27 cellular contexts compared by ENCODE assay signal in the genomic region with DNA sequence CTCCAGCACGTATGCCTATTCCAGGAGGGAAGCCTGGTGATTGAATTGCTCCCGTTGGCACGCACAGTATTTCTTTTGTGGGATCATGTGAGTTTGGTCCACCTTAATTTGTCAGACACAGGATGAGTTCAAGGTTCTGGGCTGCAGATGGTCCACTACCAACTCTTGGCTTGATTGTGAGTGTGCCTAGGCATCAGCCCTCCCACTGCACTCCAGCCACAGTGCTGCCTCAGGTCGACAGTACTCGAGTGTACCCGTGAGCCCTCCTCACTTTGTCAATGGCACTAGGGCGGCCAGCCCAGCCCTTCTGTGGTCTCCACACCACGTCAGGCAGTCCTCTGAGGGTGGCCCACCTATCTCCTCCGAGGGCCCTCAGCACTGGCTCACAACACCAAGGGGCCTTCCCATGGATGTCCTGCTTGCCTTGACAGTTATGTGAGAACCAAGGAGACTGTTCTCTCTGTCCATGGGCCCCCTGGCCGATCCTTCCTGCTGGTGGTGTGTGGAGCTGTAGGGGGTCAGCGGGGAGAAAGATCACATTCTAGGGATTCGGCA. TPM values are rescaled to one million over a fixed set of nuclear protein-coding genes. Genes with fewer than 3 reads are reported as not detected.
DNase-seq lines count a peak whose midpoint lies in the region; ATAC-seq, FAIRE-seq and TF ChIP-seq lines count a peak whose summit lies in the region.
"Had no signal": no experiment of that assay in that cellular context is flagged by ENCODE, and none has a peak within 500 bp of the region (broad histone marks: within the 10 kb centered on the region; RNA-seq: fewer than 3 reads in every experiment).

No MANE protein-coding gene starts in this region.

- peak; percentile 43 for FAIRE-seq in bronchial epithelial cell (lab: Jason Lieb, UNC)
- FAIRE-seq: A549, GM12891, GM18507, H1 had no signal

- TF ChIP-seq CTCF in bronchial epithelial cell (IDR thresholded peaks at IDR 0.05; ENCODE audit: insufficient read depth, low read length, severe bottlenecking), result no peak
- no peak for TF ChIP-seq CTCF in left lung (IDR thresholded peaks at IDR 0.05)
- TF ChIP-seq CTCF in upper lobe of right lung (IDR thresholded peaks at IDR 0.05), result no peak

- H3K4me3 ChIP-seq in bronchial epithelial cell (ENCODE audit: low read depth, low read length) (no peak overlapping the region), left lung (no peak overlapping the region), upper lobe of right lung (no peak overlapping the region)
- no peak overlapping the region for H3K4me3 ChIP-seq in CD8-positive, alpha-beta memory T cell (ENCODE audit: low read length)
- H3K4me3 ChIP-seq: A549; BLaER1 treated with 17β-estradiol and CSF1 and Interleukin-3, amounts not matched to agents 10 nM and 100 nM; GM23248 had no signal

- no peaks in the 10 kb centered on the region for H3K4me1 ChIP-seq in left lung
- H3K4me1 ChIP-seq in upper lobe of right lung, result no peaks in the 10 kb centered on the region
- no peaks in the 10 kb centered on the region for H3K4me1 ChIP-seq in CD8-positive, alpha-beta memory T cell (ENCODE audit: insufficient read depth, low read length)
- H3K4me1 ChIP-seq: A549, BE2C had no signal

- peaks cover 2% of the 10 kb centered on the region for H3K27me3 ChIP-seq in bronchial epithelial cell (ENCODE audit: control insufficient read depth, insufficient read depth, low read length)
- H3K27me3 ChIP-seq in left lung, result no peaks in the 10 kb centered on the region
- H3K27me3 ChIP-seq in upper lobe of right lung, result no peaks in the 10 kb centered on the region
- H3K27me3 ChIP-seq in CD8-positive, alpha-beta memory T cell (ENCODE audit: insufficient read depth, low read length, poor library complexity, severe bottlenecking), result no peaks in the 10 kb centered on the region
- H3K27me3 ChIP-seq: BE2C; BLaER1 treated with 17β-estradiol and CSF1 and Interleukin-3, amounts not matched to agents 10 nM and 100 nM had no signal

- intact Hi-C loops in cardiac septum (cut with DNase I), result no loop called here
- intact Hi-C loops in Right ventricle myocardium inferior (cut with DNase I), result no loop called here
- intact Hi-C loops in left lung (cut with DNase I), result no loop called here
- intact Hi-C loops in upper lobe of right lung (cut with DNase I), result no loop called here

- H3K4me1 Mint-ChIP-seq in CD8-positive, alpha-beta memory T cell, result no peaks in the 10 kb centered on the region

- POLR2A ChIA-PET in CD8-positive, alpha-beta memory T cell (lab: Charles Lee), result no interaction called here

- H3K36me3 ChIP-seq in bronchial epithelial cell (ENCODE audit: control insufficient read depth, insufficient read depth, low read length) (no peaks in the 10 kb centered on the region), left lung (no peaks in the 10 kb centered on the region), upper lobe of right lung (no peaks in the 10 kb centered on the region)
- H3K36me3 ChIP-seq in CD8-positive, alpha-beta memory T cell (ENCODE audit: insufficient read depth, low read length), result no peaks in the 10 kb centered on the region
- H3K36me3 ChIP-seq: BE2C; BLaER1 treated with 17β-estradiol and CSF1 and Interleukin-3, amounts not matched to agents 10 nM and 100 nM had no signal

- H3K9me3 Mint-ChIP-seq in CD8-positive, alpha-beta memory T cell, result no peaks in the 10 kb centered on the region
- H3K9me3 Mint-ChIP-seq: CD4-positive, alpha-beta T cell had no signal

- H3K4me3 Mint-ChIP-seq in CD8-positive, alpha-beta memory T cell, result no peak overlapping the region
- H3K4me3 Mint-ChIP-seq: CD14-positive monocyte; CD4-positive, alpha-beta T cell had no signal

- no peak for ATAC-seq in Right ventricle myocardium inferior
- ATAC-seq in left lung, result no peak
- no peak for ATAC-seq in upper lobe of right lung
- no peak for ATAC-seq in GM21367 (IDR thresholded peaks at IDR 0.05; ENCODE audit: unreplicated experiment)
- ATAC-seq: A549 had no signal

- CTCF ChIA-PET in CD8-positive, alpha-beta memory T cell (lab: Charles Lee), result no interaction called here

- H3K36me3 Mint-ChIP-seq in CD8-positive, alpha-beta memory T cell, result no peaks in the 10 kb centered on the region
- H3K36me3 Mint-ChIP-seq: CD14-positive monocyte had no signal

- H3K27ac ChIP-seq in left lung, result no peak overlapping the region
- no peak overlapping the region for H3K27ac ChIP-seq in upper lobe of right lung
- H3K27ac ChIP-seq in CD8-positive, alpha-beta memory T cell (ENCODE audit: low read depth, low read length), result no peak overlapping the region
- H3K27ac ChIP-seq: A549; BLaER1 treated with 17β-estradiol and CSF1 and Interleukin-3, amounts not matched to agents 10 nM and 100 nM; GM23248 had no signal

- no peaks in the 10 kb centered on the region for H3K9me3 ChIP-seq in left lung
- no peaks in the 10 kb centered on the region for H3K9me3 ChIP-seq in upper lobe of right lung
- H3K9me3 ChIP-seq in CD8-positive, alpha-beta memory T cell (ENCODE audit: low read length), result no peaks in the 10 kb centered on the region
- H3K9me3 ChIP-seq: A549; BE2C; BLaER1 treated with 17β-estradiol and CSF1 and Interleukin-3, amounts not matched to agents 10 nM and 100 nM had no signal

- DNase-seq in cardiac septum (ENCODE audit: low spot score) (peak; percentile 47), Right ventricle myocardium inferior (ENCODE audit: missing footprints) (no peak), bronchial epithelial cell (ENCODE audit: low read depth) (no peak), left lung (peak; percentile 4 to 58), upper lobe of right lung (peak; percentile 43)
- DNase-seq in CD8-positive, alpha-beta memory T cell, result no peak
- DNase-seq: 8988T; ACHN; AML-193; BE2C; Calu3; CD4-positive, alpha-beta T cell; COR-L47; DMS53; DMS79 treated with DMSO at 0.1 percent for 48 hours; GF-D8; H7; HCEC 1CT had no signal

- peaks cover 7 to 8% of the 10 kb centered on the region in 2 donors for H3K27me3 Mint-ChIP-seq in CD8-positive, alpha-beta memory T cell
- H3K27me3 Mint-ChIP-seq: CD4-positive, alpha-beta T cell had no signal

- no peak overlapping the region for H3K27ac Mint-ChIP-seq in CD8-positive, alpha-beta memory T cell
- H3K27ac Mint-ChIP-seq: CD4-positive, alpha-beta T cell had no signal

RNA-seq across cellular contexts. Expression of gene CHRD, which starts 30.2 kb away (rescaled TPM):
- 7.0 TPM for total RNA-seq in cardiac septum
- 8.7 TPM for total RNA-seq in Right ventricle myocardium inferior
- total RNA-seq in bronchial epithelial cell, result not detected in 2 replicates
- total RNA-seq in left lung, result 1 to 10 TPM; 5.6 to 8.6 TPM
- 5.3 TPM for total RNA-seq in upper lobe of right lung
- total RNA-seq in CD8-positive, alpha-beta memory T cell, result under 1 TPM in 1 of 2 experiments, not detected in 1; 0.04 TPM
- polyA plus RNA-seq in CD8-positive, alpha-beta memory T cell, result not detected
- total RNA-seq: Calu3 had no signal
- polyA plus RNA-seq: CD14-positive monocyte had no signal

RNA-seq across cellular contexts. Expression of gene THPO, which starts 32.0 kb away (rescaled TPM):
- total RNA-seq in cardiac septum, result 0.48 TPM
- 0.35 TPM for total RNA-seq in Right ventricle myocardium inferior
- not detected in 2 replicates for total RNA-seq in bronchial epithelial cell
- total RNA-seq in left lung, result under 1 TPM; 0.23 to 0.65 TPM
- 0.20 TPM for total RNA-seq in upper lobe of right lung
- not detected for total RNA-seq in CD8-positive, alpha-beta memory T cell
- polyA plus RNA-seq in CD8-positive, alpha-beta memory T cell, result not detected
- total RNA-seq: Calu3; CD4-positive, alpha-beta T cell; Daoy; GM23248 had no signal
- polyA plus RNA-seq: CD14-positive monocyte, GM23248 had no signal

RNA-seq across cellular contexts. Expression of gene POLR2H, which starts 48.5 kb away (rescaled TPM):
- total RNA-seq in cardiac septum (23.2 TPM), Right ventricle myocardium inferior (27.1 TPM), bronchial epithelial cell (48.4 and 112 TPM in 2 replicates), left lung (10 to 100 TPM; 54.7 to 71.3 TPM), upper lobe of right lung (63.2 TPM)
- 100 to 1,000 TPM; 147 TPM for total RNA-seq in CD8-positive, alpha-beta memory T cell
- 52.1 TPM for polyA plus RNA-seq in CD8-positive, alpha-beta memory T cell

RNA-seq across cellular contexts. Expression of gene CLCN2, which starts 48.6 kb away (rescaled TPM):
- 3.1 TPM for total RNA-seq in cardiac septum
- total RNA-seq in Right ventricle myocardium inferior, result 2.9 TPM
- 2.0 and 2.1 TPM in 2 replicates for total RNA-seq in bronchial epithelial cell
- total RNA-seq in left lung, result 1 to 10 TPM; 4.4 to 5.6 TPM
- 3.8 TPM for total RNA-seq in upper lobe of right lung
- total RNA-seq in CD8-positive, alpha-beta memory T cell, result 1 to 10 TPM; 6.3 to 7.3 TPM
- polyA plus RNA-seq in CD8-positive, alpha-beta memory T cell, result 0.54 TPM

Comparison
In these comparisons a context has a peak if more than half of its experiments do, and no peak if none do; other contexts are left out.
1. DNase-seq: peak in cardiac septum (single experiment), left lung (2 of 2) and upper lobe of right lung (single experiment); none in Right ventricle myocardium inferior (single experiment), bronchial epithelial cell (single experiment) and CD8-positive, alpha-beta memory T cell (0 of 5).